1 cellular context compared by ENCODE assay signal in the genomic region with DNA sequence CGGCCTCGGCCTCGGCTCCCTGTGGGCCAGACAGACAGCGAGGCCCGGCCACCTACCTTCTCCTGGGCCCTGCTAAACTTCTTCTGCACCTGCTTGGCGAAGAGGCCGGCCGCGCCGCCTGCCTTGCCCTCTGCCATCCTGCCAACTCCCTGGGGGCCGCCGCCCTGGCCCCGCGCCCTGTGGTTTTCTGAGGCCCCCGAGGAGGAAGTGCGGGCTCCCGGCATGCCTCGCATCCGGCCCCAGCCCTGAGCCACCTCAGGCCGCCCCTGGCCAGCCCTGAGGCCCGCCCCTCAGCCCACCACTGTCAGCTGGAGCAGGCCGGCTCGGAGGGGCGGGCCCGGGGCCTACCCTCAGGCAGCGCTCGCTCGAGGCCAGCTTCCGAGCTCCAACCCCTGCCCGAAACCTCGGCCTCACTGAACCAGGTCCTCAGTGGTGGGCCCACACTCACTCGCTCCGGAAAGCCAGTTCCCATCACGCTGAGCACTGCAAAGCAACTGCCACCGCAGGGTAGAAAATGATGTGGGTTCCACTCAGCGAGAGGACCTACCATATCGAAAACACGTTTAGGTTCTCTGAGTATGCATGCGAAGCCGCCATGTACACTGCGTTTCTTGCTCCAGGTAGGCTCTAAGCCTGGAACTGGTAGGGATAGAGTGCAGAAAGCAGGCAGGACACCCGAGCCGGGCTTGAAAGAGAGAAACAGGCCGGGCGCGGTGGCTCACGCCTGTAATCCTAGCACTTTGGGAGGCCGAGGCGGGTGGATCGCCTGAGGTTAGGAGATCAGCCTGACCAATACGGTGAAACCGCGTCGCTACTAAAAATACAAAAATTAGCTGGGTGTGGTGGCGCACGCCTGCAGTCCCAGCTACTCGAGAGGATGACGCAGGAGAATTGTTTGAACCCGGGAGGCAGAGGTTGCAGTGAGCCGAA.
TF ChIP-seq lines count a peak whose summit lies in the region.

A gene (minus strand): TSS at position 209 of the 930 bp plus-strand sequence. CDS start 72 bp downstream, at position 137.

TF ChIP-seq in HepG2, 621 proteins besides CTCF, POLR2A, EP300 and RAD21 (continued from another document):
- TF ChIP-seq, protein P1, sequence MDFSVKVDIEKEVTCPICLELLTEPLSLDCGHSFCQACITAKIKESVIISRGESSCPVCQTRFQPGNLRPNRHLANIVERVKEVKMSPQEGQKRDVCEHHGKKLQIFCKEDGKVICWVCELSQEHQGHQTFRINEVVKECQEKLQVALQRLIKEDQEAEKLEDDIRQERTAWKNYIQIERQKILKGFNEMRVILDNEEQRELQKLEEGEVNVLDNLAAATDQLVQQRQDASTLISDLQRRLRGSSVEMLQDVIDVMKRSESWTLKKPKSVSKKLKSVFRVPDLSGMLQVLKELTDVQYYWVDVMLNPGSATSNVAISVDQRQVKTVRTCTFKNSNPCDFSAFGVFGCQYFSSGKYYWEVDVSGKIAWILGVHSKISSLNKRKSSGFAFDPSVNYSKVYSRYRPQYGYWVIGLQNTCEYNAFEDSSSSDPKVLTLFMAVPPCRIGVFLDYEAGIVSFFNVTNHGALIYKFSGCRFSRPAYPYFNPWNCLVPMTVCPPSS (IDR thresholded peaks at IDR 0.05): no peak
- no peak for TF ChIP-seq NR2F6 (IDR thresholded peaks at IDR 0.05)
- TF ChIP-seq NR2F6 (CRISPR knock-in tag; IDR thresholded peaks at IDR 0.05): no peak
- no peak for TF ChIP-seq TCF7 (IDR thresholded peaks at IDR 0.05; ENCODE audit: low read depth)
- TF ChIP-seq SOX5 (CRISPR knock-in tag; IDR thresholded peaks at IDR 0.05; ENCODE audit: borderline replicate concordance): no peak
- no peak for TF ChIP-seq CC2D1A (CRISPR knock-in tag; IDR thresholded peaks at IDR 0.05)
- no peak for TF ChIP-seq TSC22D2 (CRISPR knock-in tag; IDR thresholded peaks at IDR 0.05; ENCODE audit: borderline replicate concordance)
- TF ChIP-seq RBFOX2 (IDR thresholded peaks at IDR 0.05; ENCODE audit: low read depth, low read length): no peak
- no peak for TF ChIP-seq ZNF569 (CRISPR knock-in tag; IDR thresholded peaks at IDR 0.05; ENCODE audit: borderline replicate concordance)
- no peak for TF ChIP-seq ZNF563 (CRISPR knock-in tag; IDR thresholded peaks at IDR 0.05)
- no peak for TF ChIP-seq EZH2 (conservative IDR thresholded peaks at IDR 0.05; ENCODE audit: low read depth, low read length)
